ENCODE assay signal across 25 cellular contexts in genomic region chr17:61206922-61207321, GRCh38.
"Had no signal": no experiment of that assay in that cellular context is flagged by ENCODE, and none has a peak within 500 bp of the region (broad histone marks: within the 10 kb centered on the region; RNA-seq: fewer than 3 reads in every experiment).

No MANE protein-coding gene starts in this region.

- H3K79me2 ChIP-seq: parathyroid adenoma had no signal

- H3K4me3 ChIP-seq: neural progenitor cell, ovary, psoas muscle, right lobe of liver, sigmoid colon, stomach, thoracic aorta, tibial artery, transverse colon, upper lobe of right lung, vagina had no signal

- H3K27me3 ChIP-seq: neural progenitor cell, ovary, right lobe of liver, sigmoid colon, stomach, tibial artery, transverse colon, upper lobe of right lung, vagina had no signal

- H2AFZ ChIP-seq: neural progenitor cell, parathyroid adenoma had no signal

- H3K9me3 ChIP-seq: ovary, psoas muscle, right lobe of liver, sigmoid colon, stomach, thoracic aorta, tibial artery, transverse colon, upper lobe of right lung, vagina had no signal

- H3K27ac ChIP-seq: neural progenitor cell, ovary, parathyroid adenoma, psoas muscle, right lobe of liver, thoracic aorta, vagina had no signal

- H3K36me3 ChIP-seq: neural progenitor cell, ovary, right lobe of liver, sigmoid colon, stomach, thoracic aorta, tibial artery, transverse colon, upper lobe of right lung, vagina had no signal

- FAIRE-seq: small intestine had no signal

- DNase-seq: naive B cell; natural killer cell; occipital lobe; ovary; posterior cingulate gyrus; psoas muscle; right cardiac atrium; right lobe of liver; sigmoid colon; small intestine; stimulated activated CD4-positive, alpha-beta T cell treated with anti-CD3 and anti-CD28 coated beads, Interleukin-15, amount 100 ng/mL, for 24 hours; stimulated activated CD4-positive, alpha-beta T cell treated with anti-CD3 and anti-CD28 coated beads, Interleukin-2, amount 100 ng/mL, for 24 hours; stimulated activated CD4-positive, alpha-beta T cell treated with anti-CD3 and anti-CD28 coated beads, Interleukin-2, amount 100 ng/mL, for 48 hours; stimulated activated CD4-positive, alpha-beta T cell treated with anti-CD3 and anti-CD28 coated beads, Interleukin-4, amount 100 ng/mL, for 24 hours; stimulated activated naive B cell treated with anti-CD40 and anti-IgM and Interleukin-4, amounts not matched to agents 10 μg/mL and 1 μg/mL and 100 μg/mL, for 72 hours; stimulated activated naive CD4-positive, alpha-beta T cell treated with Interleukin-2 at 50 U/mL for 16 hours; stomach; tibial artery; transverse colon; upper lobe of right lung had no signal

- ATAC-seq: natural killer cell; psoas muscle; right cardiac atrium; right lobe of liver; stimulated activated effector memory CD8-positive, alpha-beta T cell treated with anti-CD3 and anti-CD28 coated beads, Interleukin-12 subunit alpha, Interleukin-12 subunit beta, amount 100 ng/mL, for 72 hours; stimulated activated naive B cell treated with anti-CD40 and anti-IgM and Interleukin-4, amounts not matched to agents 10 μg/mL and 1 μg/mL and 100 μg/mL, for 72 hours; upper lobe of right lung had no signal

- H3K4me2 ChIP-seq: neural progenitor cell had no signal

- H3K9ac ChIP-seq: neural progenitor cell, parathyroid adenoma had no signal
